Comparison of ENCODE assay signal across 8 cellular contexts in the genomic region with DNA sequence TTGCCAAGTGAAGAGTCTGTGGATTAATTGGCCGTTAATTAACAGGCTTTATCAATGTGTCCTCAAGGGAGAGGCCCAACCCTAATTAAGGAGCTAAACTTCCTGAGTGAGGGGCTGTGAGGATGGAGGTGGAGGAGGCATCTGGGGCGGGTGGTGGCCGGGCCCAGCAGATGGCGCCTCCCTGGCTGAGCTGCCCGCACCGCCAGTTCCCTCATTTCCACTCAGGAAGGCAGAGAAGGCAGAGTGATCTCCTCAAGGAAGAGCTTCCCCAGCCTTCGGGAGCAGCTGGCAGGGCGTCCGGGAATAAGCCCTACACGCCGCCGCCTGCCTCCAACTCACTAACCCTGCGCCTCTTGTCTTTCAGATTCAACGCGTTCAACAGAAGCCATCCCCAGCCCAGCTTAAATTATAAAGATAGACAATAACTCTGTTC. TPM values are rescaled to one million over a fixed set of nuclear protein-coding genes. Genes with fewer than 3 reads are reported as not detected.
DNase-seq lines count a peak whose midpoint lies in the region; ATAC-seq and TF ChIP-seq lines count a peak whose summit lies in the region.

No MANE protein-coding gene starts in this region.

- H3K9me3 Mint-ChIP-seq in glutamatergic neuron (ENCODE audit: unreplicated experiment): peaks cover 2% of the 10 kb centered on the region

- H3K36me3 Mint-ChIP-seq in T-helper 17 cell (ENCODE audit: low read depth) (peaks cover 4% of the 10 kb centered on the region), glutamatergic neuron (ENCODE audit: unreplicated experiment) (no peaks in the 10 kb centered on the region)

- peak; percentile 17 for TF ChIP-seq CTCF in glutamatergic neuron (IDR thresholded peaks at IDR 0.05; ENCODE audit: partially characterized antibody, unreplicated experiment)

- no peak overlapping the region for H4K12ac ChIP-seq in trophoblast cell (ENCODE audit: low read depth, low read length)

- no peaks in the 10 kb centered on the region for H3K79me1 ChIP-seq in trophoblast cell (ENCODE audit: low read length)

- H3K27ac ChIP-seq in trophoblast cell (ENCODE audit: low read depth, low read length): no peak overlapping the region

- no peak overlapping the region for H3K14ac ChIP-seq in trophoblast cell (ENCODE audit: low read length)

- H3K4me3 Mint-ChIP-seq in T-helper 17 cell (peak overlapping the region; percentile 39), glutamatergic neuron (ENCODE audit: unreplicated experiment) (peak overlapping the region; percentile 5)

- no peak overlapping the region for H4K8ac ChIP-seq in trophoblast cell (ENCODE audit: low read depth, low read length)

- no peak overlapping the region for H3K18ac ChIP-seq in trophoblast cell (ENCODE audit: low read length)

- H3K27me3 Mint-ChIP-seq in T-helper 17 cell (no peaks in the 10 kb centered on the region), glutamatergic neuron (ENCODE audit: unreplicated experiment) (peaks cover 5% of the 10 kb centered on the region)

- H3K4me1 ChIP-seq in trophoblast cell (ENCODE audit: control insufficient read depth in 1 of 2, insufficient read depth in 2 of 2, low read length in 2 of 2): no peaks in the 10 kb centered on the region

- H2AFZ ChIP-seq in trophoblast cell (ENCODE audit: insufficient read depth, low read length, poor library complexity): no peak overlapping the region

- H2BK5ac ChIP-seq in trophoblast cell (ENCODE audit: low read depth, low read length, poor library complexity): no peak overlapping the region

- H2BK120ac ChIP-seq in trophoblast cell (ENCODE audit: insufficient read depth, low read length, poor library complexity): no peak overlapping the region

- no peak overlapping the region for H3K23ac ChIP-seq in trophoblast cell (ENCODE audit: low read length)

- DNase-seq in SHP77 (lab: John Stamatoyannopoulos, UW) (peak; percentile 17 to 28), SHP77 treated with DMSO at 0.1 percent for 48 hours (lab: John Stamatoyannopoulos, UW) (no peak), T-helper 17 cell (no peak), glutamatergic neuron (peak; percentile 78), trophoblast cell (peak; percentile 42 to 53), Kasumi-1 (lab: John Stamatoyannopoulos, UW) (no peak)

- H3K79me2 ChIP-seq in trophoblast cell (ENCODE audit: control insufficient read depth, insufficient read depth, low read length, poor library complexity): no peaks in the 10 kb centered on the region

- WGBS in trophoblast cell (ENCODE audit: extremely low coverage, insufficient coverage, insufficient read length): no CpG with 5 or more reads among the region's 15 CpGs

- peaks cover 59 to 72% of the 10 kb centered on the region in 2 experiments for H3K36me3 ChIP-seq in trophoblast cell (ENCODE audit: control insufficient read depth in 1 of 2, insufficient read depth in 2 of 2, low read length in 2 of 2)

- ATAC-seq in T-helper 17 cell (no peak), GM21737 (IDR thresholded peaks at IDR 0.05; ENCODE audit: unreplicated experiment) (no peak), HG03571 (IDR thresholded peaks at IDR 0.05; ENCODE audit: unreplicated experiment) (no peak)

- H3K27ac Mint-ChIP-seq in T-helper 17 cell (no peak overlapping the region), glutamatergic neuron (ENCODE audit: unreplicated experiment) (peak overlapping the region; percentile 41)

- H3K9me3 ChIP-seq in T-helper 17 cell (ENCODE audit: control insufficient read depth, low read length, poor library complexity, severe bottlenecking): no peaks in the 10 kb centered on the region
- peaks cover 2% of the 10 kb centered on the region for H3K9me3 ChIP-seq in trophoblast cell (ENCODE audit: insufficient read depth, low read depth, low read length)

- H3K9ac ChIP-seq in trophoblast cell (ENCODE audit: low read length): no peak overlapping the region

- H3K4me1 Mint-ChIP-seq in T-helper 17 cell (peaks cover 17% of the 10 kb centered on the region), glutamatergic neuron (ENCODE audit: low read depth, unreplicated experiment) (peaks cover 46% of the 10 kb centered on the region)

- H2BK12ac ChIP-seq in trophoblast cell (ENCODE audit: low read length): no peak overlapping the region

- H3K27me3 ChIP-seq in trophoblast cell (ENCODE audit: insufficient read depth, low read length): no peaks in the 10 kb centered on the region

- no peak overlapping the region for H3K4me2 ChIP-seq in trophoblast cell (ENCODE audit: low read length)

- no peak overlapping the region for H3K4ac ChIP-seq in trophoblast cell (ENCODE audit: low read depth, low read length)

- no peak overlapping the region for H2AK5ac ChIP-seq in trophoblast cell (ENCODE audit: low read length)

- no peak overlapping the region for H3K4me3 ChIP-seq in trophoblast cell (ENCODE audit: low read depth, low read length)

- H4K91ac ChIP-seq in trophoblast cell (ENCODE audit: low read depth, low read length): no peak overlapping the region

RNA-seq across cellular contexts. Expression of a gene that starts 55.5 kb away (rescaled TPM):
- total RNA-seq in T-helper 17 cell (10 to 100 TPM; 33.9 to 35.1 TPM), glutamatergic neuron (ENCODE audit: unreplicated experiment) (16.6 TPM)
- polyA plus RNA-seq in trophoblast cell (2013): 24.8 and 25.8 TPM in 2 replicates

Comparison
In these comparisons a context has a peak if more than half of its experiments do, and no peak if none do; other contexts are left out.
1. DNase-seq: peak in SHP77 (2 of 2), glutamatergic neuron (single experiment) and trophoblast cell (2 of 2); none in SHP77 treated with DMSO at 0.1 percent for 48 hours (single experiment), T-helper 17 cell (0 of 3) and Kasumi-1 (0 of 2).